In the genomic region with DNA sequence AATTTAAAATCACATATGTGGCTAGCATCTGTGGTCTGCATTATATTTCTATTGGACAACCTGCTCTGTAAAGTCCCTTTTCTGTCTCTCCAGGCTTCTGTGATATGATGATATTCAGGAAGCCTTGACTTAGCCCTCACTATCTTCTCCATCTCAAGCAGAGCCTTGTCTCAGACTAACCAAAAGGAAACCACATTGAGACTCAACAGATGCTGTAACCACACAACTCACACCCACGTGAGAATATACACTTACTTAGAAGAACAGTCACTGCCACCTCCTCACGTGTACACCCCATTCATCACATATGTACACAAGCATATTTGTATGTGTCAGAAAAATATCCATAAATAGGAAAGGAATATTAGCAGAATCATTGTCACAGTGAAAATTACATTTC, we compare ENCODE assay signal across 17 cellular contexts. TPM values are rescaled to one million over a fixed set of nuclear protein-coding genes. Genes with fewer than 3 reads are reported as not detected.
DNase-seq lines count a peak whose midpoint lies in the region; ATAC-seq and TF ChIP-seq lines count a peak whose summit lies in the region.
"Had no signal": no experiment of that assay in that cellular context is flagged by ENCODE, and none has a peak within 500 bp of the region (broad histone marks: within the 10 kb centered on the region; RNA-seq: fewer than 3 reads in every experiment).

No MANE protein-coding gene starts in this region.

- H2AFZ ChIP-seq in GM23338 = no peak overlapping the region

- H3K27me3 Mint-ChIP-seq in immature natural killer cell (ENCODE audit: low read depth in 3 of 3) (peaks cover 17 to 32% (median 22%) of the 10 kb centered on the region in 3 donors), GM23338 (ENCODE audit: insufficient read depth, low read depth, poor library complexity) (peaks cover 1% of the 10 kb centered on the region)

- H3K36me3 Mint-ChIP-seq in immature natural killer cell (no peaks in the 10 kb centered on the region), GM23338 (ENCODE audit: low read depth) (no peaks in the 10 kb centered on the region)

- ATAC-seq in activated CD4-positive, CD25-positive, alpha-beta regulatory T cell treated with anti-CD3 and anti-CD28 coated beads, Interleukin-2, amount 50 U/mL, for 24 hours = peak; percentile 9 to 66
- ATAC-seq in GM21381 (IDR thresholded peaks at IDR 0.05; ENCODE audit: unreplicated experiment) = peak; percentile 82
- no peak for ATAC-seq in left colon
- ATAC-seq in GM23338 = no peak

- H3K4me3 Mint-ChIP-seq in immature natural killer cell (peak overlapping the region; percentile 13 to 61 (median 31)), GM23338 (no peak overlapping the region)
- H3K4me3 Mint-ChIP-seq: neural crest cell had no signal

- H4K20me1 ChIP-seq in GM23338 (replicated peaks; ENCODE audit: insufficient read depth) = no peaks in the 10 kb centered on the region

- H3K4me1 Mint-ChIP-seq in immature natural killer cell = peaks cover 30 to 37% of the 10 kb centered on the region in 2 donors
- no peaks in the 10 kb centered on the region for H3K4me1 Mint-ChIP-seq in GM23338

- no peak overlapping the region for H3K4me2 ChIP-seq in GM23338

- H3K27me3 ChIP-seq in GM23338 (ENCODE audit: insufficient read depth) (no peaks in the 10 kb centered on the region), ovary (no peaks in the 10 kb centered on the region)
- H3K27me3 ChIP-seq: esophagus squamous epithelium, tibial nerve had no signal

- WGBS in ovary, 3 donors = 32 to 33% (median 32%) methylated on average over 2 of the region's 2 CpGs

- no peaks in the 10 kb centered on the region for H3K79me2 ChIP-seq in GM23338 (replicated peaks; ENCODE audit: insufficient read depth)

- TF ChIP-seq CTCF in GM23338 (conservative IDR thresholded peaks at IDR 0.05; ENCODE audit: low read depth in 2 of 2) (no peak), ovary (IDR thresholded peaks at IDR 0.05) (no peak)

- no peak for DNase-seq in activated CD4-positive, CD25-positive, alpha-beta regulatory T cell (lab: John Stamatoyannopoulos, UW)
- DNase-seq in HT1080 (ENCODE audit: low read depth) (peak; percentile 24), immature natural killer cell (peak; percentile 60 to 65 (median 63)), left colon (no peak), GM23338 (ENCODE audit: low spot score) (no peak), ovary (no peak)
- DNase-seq: activated CD4-positive, CD25-positive, alpha-beta regulatory T cell treated with anti-CD3 and anti-CD28 coated beads, Interleukin-2, amount 50 U/mL, for 72 hours; DMS79; esophagus squamous epithelium; NCI-H187; RPMI8226; stimulated activated CD4-positive, alpha-beta T cell treated with anti-CD3 and anti-CD28 coated beads, Interleukin-4, amount 100 ng/mL, for 1 hour had no signal

- H3K27ac Mint-ChIP-seq in immature natural killer cell (peak overlapping the region in 5 of 6 donors; percentile 6 to 56 (median 11)), GM23338 (no peak overlapping the region)

- intact Hi-C loops in left colon (cut with DNase I, micrococcal nuclease) (no loop called here), ovary (cut with DNase I) (no loop called here)

- no peak overlapping the region for H3K27ac ChIP-seq in GM23338 (ENCODE audit: low read depth)
- H3K27ac ChIP-seq in ovary = no peak overlapping the region
- H3K27ac ChIP-seq: esophagus squamous epithelium, tibial nerve had no signal

- H3K9me3 Mint-ChIP-seq in immature natural killer cell = peaks cover 0 to 2% (median 0%) of the 10 kb centered on the region in 6 donors
- H3K9me3 Mint-ChIP-seq in GM23338 = no peaks in the 10 kb centered on the region
- H3K9me3 Mint-ChIP-seq: neural crest cell had no signal

- no peaks in the 10 kb centered on the region for H3K36me3 ChIP-seq in GM23338 (ENCODE audit: insufficient read depth)
- H3K36me3 ChIP-seq in ovary = no peaks in the 10 kb centered on the region
- H3K36me3 ChIP-seq: esophagus squamous epithelium, tibial nerve had no signal

- TF ChIP-seq POLR2A in ovary (IDR thresholded peaks at IDR 0.05) = no peak

- TF ChIP-seq EP300 in ovary (IDR thresholded peaks at IDR 0.05) = no peak

- H3K4me3 ChIP-seq in GM23338 = no peak overlapping the region
- H3K4me3 ChIP-seq in ovary = no peak overlapping the region
- H3K4me3 ChIP-seq: esophagus squamous epithelium, tibial nerve had no signal

- H3F3A ChIP-seq in GM23338 (replicated peaks; ENCODE audit: low read depth) = no peaks in the 10 kb centered on the region

- no peaks in the 10 kb centered on the region for H3K9me2 ChIP-seq in GM23338 (ENCODE audit: insufficient read depth)

- no peaks in the 10 kb centered on the region for H3K9me3 ChIP-seq in ovary
- H3K9me3 ChIP-seq: esophagus squamous epithelium, tibial nerve had no signal

- H3K4me1 ChIP-seq in GM23338 (ENCODE audit: insufficient read depth) (no peaks in the 10 kb centered on the region), ovary (ENCODE audit: insufficient read depth) (no peaks in the 10 kb centered on the region)
- H3K4me1 ChIP-seq: esophagus squamous epithelium, tibial nerve had no signal

TF ChIP-seq in GM23338, 12 proteins besides CTCF, POLR2A, EP300 and RAD21 (continues in another document):
- TF ChIP-seq EZH2phosphoT487 (IDR thresholded peaks at IDR 0.05; ENCODE audit: unreplicated experiment) (no peak), POLR2AphosphoS5 (IDR thresholded peaks at IDR 0.05; ENCODE audit: low read depth) (no peak), NANOG (IDR thresholded peaks at IDR 0.05; ENCODE audit: borderline replicate concordance) (no peak), EZH2 (IDR thresholded peaks at IDR 0.05; ENCODE audit: low read depth, unreplicated experiment) (no peak), CREB1 (CRISPR knock-in tag; IDR thresholded peaks at IDR 0.05; ENCODE audit: low read depth) (no peak), ZNF114 (CRISPR knock-in tag; IDR thresholded peaks at IDR 0.05) (no peak), JUNB (IDR thresholded peaks at IDR 0.05; ENCODE audit: unreplicated experiment) (no peak)
- TF ChIP-seq, protein P1, sequence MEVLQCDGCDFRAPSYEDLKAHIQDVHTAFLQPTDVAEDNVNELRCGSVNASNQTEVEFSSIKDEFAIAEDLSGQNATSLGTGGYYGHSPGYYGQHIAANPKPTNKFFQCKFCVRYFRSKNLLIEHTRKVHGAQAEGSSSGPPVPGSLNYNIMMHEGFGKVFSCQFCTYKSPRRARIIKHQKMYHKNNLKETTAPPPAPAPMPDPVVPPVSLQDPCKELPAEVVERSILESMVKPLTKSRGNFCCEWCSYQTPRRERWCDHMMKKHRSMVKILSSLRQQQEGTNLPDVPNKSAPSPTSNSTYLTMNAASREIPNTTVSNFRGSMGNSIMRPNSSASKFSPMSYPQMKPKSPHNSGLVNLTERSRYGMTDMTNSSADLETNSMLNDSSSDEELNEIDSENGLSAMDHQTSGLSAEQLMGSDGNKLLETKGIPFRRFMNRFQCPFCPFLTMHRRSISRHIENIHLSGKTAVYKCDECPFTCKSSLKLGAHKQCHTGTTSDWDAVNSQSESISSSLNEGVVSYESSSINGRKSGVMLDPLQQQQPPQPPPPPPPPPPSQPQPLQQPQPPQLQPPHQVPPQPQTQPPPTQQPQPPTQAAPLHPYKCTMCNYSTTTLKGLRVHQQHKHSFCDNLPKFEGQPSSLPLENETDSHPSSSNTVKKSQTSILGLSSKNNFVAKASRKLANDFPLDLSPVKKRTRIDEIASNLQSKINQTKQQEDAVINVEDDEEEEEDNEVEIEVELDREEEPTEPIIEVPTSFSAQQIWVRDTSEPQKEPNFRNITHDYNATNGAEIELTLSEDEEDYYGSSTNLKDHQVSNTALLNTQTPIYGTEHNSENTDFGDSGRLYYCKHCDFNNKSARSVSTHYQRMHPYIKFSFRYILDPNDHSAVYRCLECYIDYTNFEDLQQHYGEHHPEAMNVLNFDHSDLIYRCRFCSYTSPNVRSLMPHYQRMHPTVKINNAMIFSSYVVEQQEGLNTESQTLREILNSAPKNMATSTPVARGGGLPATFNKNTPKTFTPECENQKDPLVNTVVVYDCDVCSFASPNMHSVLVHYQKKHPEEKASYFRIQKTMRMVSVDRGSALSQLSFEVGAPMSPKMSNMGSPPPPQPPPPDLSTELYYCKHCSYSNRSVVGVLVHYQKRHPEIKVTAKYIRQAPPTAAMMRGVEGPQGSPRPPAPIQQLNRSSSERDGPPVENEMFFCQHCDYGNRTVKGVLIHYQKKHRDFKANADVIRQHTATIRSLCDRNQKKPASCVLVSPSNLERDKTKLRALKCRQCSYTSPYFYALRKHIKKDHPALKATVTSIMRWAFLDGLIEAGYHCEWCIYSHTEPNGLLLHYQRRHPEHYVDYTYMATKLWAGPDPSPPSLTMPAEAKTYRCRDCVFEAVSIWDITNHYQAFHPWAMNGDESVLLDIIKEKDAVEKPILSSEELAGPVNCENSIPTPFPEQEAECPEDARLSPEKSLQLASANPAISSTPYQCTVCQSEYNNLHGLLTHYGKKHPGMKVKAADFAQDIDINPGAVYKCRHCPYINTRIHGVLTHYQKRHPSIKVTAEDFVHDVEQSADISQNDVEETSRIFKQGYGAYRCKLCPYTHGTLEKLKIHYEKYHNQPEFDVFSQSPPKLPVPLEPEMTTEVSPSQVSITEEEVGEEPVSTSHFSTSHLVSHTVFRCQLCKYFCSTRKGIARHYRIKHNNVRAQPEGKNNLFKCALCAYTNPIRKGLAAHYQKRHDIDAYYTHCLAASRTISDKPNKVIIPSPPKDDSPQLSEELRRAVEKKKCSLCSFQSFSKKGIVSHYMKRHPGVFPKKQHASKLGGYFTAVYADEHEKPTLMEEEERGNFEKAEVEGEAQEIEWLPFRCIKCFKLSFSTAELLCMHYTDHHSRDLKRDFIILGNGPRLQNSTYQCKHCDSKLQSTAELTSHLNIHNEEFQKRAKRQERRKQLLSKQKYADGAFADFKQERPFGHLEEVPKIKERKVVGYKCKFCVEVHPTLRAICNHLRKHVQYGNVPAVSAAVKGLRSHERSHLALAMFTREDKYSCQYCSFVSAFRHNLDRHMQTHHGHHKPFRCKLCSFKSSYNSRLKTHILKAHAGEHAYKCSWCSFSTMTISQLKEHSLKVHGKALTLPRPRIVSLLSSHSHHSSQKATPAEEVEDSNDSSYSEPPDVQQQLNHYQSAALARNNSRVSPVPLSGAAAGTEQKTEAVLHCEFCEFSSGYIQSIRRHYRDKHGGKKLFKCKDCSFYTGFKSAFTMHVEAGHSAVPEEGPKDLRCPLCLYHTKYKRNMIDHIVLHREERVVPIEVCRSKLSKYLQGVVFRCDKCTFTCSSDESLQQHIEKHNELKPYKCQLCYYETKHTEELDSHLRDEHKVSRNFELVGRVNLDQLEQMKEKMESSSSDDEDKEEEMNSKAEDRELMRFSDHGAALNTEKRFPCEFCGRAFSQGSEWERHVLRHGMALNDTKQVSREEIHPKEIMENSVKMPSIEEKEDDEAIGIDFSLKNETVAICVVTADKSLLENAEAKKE (CRISPR knock-in tag; IDR thresholded peaks at IDR 0.05) = no peak

RNA-seq across cellular contexts. Expression of gene HTR4, which starts 33.6 kb away (rescaled TPM):
- total RNA-seq in HT1080 (2014; rRNA removed; shearing (Covaris generic)) = not detected in 2 replicates
- polyA plus RNA-seq in HT1080 (2015; cell fraction: cytosol; rRNA removed) = not detected in 2 replicates
- not detected in 2 replicates for polyA plus RNA-seq in HT1080 (2015; cell fraction: nucleus; rRNA removed)
- polyA plus RNA-seq in immature natural killer cell (not detected), GM23338 (2016; fragmentation: Nextera tagmentation; extraction: Ambion mirVana) (not detected in 2 replicates), ovary (under 1 TPM; 0.07 to 0.23 TPM)
- total RNA-seq in left colon (10 to 100 TPM; 12.2 to 19.0 TPM), ovary (under 1 TPM in 3 of 7 donors, not detected in 4; 0.08 to 0.32 (median 0.11) TPM)
- 0.10 TPM in 1 of 2 replicates, not detected in the other for total RNA-seq in GM23338 (2014; rRNA removed; shearing (Covaris generic))
- total RNA-seq: A172, neural crest cell had no signal

Comparison
In these comparisons a context has a peak if more than half of its experiments do, and no peak if none do; other contexts are left out.
1. ATAC-seq: peak in activated CD4-positive, CD25-positive, alpha-beta regulatory T cell treated with anti-CD3 and anti-CD28 coated beads, Interleukin-2, amount 50 U/mL, for 24 hours (2 of 2) and GM21381 (single experiment); none in left colon (single experiment) and GM23338 (single experiment).
2. DNase-seq: peak in HT1080 (single experiment) and immature natural killer cell (3 of 3); none in activated CD4-positive, CD25-positive, alpha-beta regulatory T cell (0 of 4), left colon (0 of 2), GM23338 (single experiment) and ovary (0 of 5).
3. RNA of gene HTR4, which starts 33.6 kb away (total RNA-seq): 12.2 to 19.0 TPM in left colon; 0.10 TPM in GM23338, 0.08 to 0.32 TPM in ovary and not detected in HT1080; every median in the first group is over 4 times any median in the second.